In genomic region chr10:68901106-68901927, GRCh38 we compare ENCODE assay signal across 8 cellular contexts. TPM values are rescaled to one million over a fixed set of nuclear protein-coding genes. Genes with fewer than 3 reads are reported as not detected.
DNase-seq lines count a peak whose midpoint lies in the region; ATAC-seq, FAIRE-seq and TF ChIP-seq lines count a peak whose summit lies in the region.

DDX50 (plus strand) TSS chr10:68901315; CDS start chr10:68901385, 70 bp downstream.

- peaks cover 22% of the 10 kb centered on the region for H3K36me3 Mint-ChIP-seq in activated naive CD8-positive, alpha-beta T cell treated with anti-CD3 and anti-CD28 coated beads, Interleukin-2, amount 50 U/mL, for 24 hours (ENCODE audit: low read depth)

- no peaks in the 10 kb centered on the region for H3K27me3 ChIP-seq in pancreas
- H3K27me3 ChIP-seq in tibial nerve, result no peaks in the 10 kb centered on the region

- intact Hi-C loops in Right ventricle myocardium superior (cut with DNase I) (no loop called here), pancreas (cut with DNase I) (no loop called here)

- no peaks in the 10 kb centered on the region for H3K27me3 Mint-ChIP-seq in activated naive CD8-positive, alpha-beta T cell treated with anti-CD3 and anti-CD28 coated beads, Interleukin-2, amount 50 U/mL, for 24 hours

- peak; percentile 75 for DNase-seq in NCI-H1417 treated with DMSO at 0.1 percent for 48 hours (lab: John Stamatoyannopoulos, UW)
- DNase-seq in SW480 (ENCODE audit: low spot score), result peak; percentile 99
- peak; percentile 96 for DNase-seq in activated naive CD8-positive, alpha-beta T cell treated with anti-CD3 and anti-CD28 coated beads, Interleukin-2, amount 50 U/mL, for 24 hours
- peak; percentile 97 for DNase-seq in Right ventricle myocardium superior
- peak; percentile 95 to 98 (median 97) for DNase-seq in pancreas
- peak; percentile 96 to 99 for DNase-seq in tibial nerve (ENCODE audit: low spot score in 2 of 2)

- ATAC-seq in HG02763 (IDR thresholded peaks at IDR 0.05; ENCODE audit: unreplicated experiment), result peak; percentile 98
- peak; percentile 98 for ATAC-seq in activated naive CD8-positive, alpha-beta T cell treated with anti-CD3 and anti-CD28 coated beads, Interleukin-2, amount 50 U/mL, for 24 hours
- peak; percentile 99 for ATAC-seq in Right ventricle myocardium superior (ENCODE audit: poor library complexity)
- ATAC-seq in pancreas, result peak; percentile 96 to 99 (median 98)

- no peaks in the 10 kb centered on the region for H3K36me3 ChIP-seq in pancreas
- H3K36me3 ChIP-seq in tibial nerve, result peaks cover 0 to 2% (median 0%) of the 10 kb centered on the region in 3 donors

- 0% methylated on average over 47 of the region's 47 CpGs for WGBS in pancreas, 2 donors
- 0% methylated on average over 41 to 45 of the region's 47 CpGs for WGBS in tibial nerve, 2 donors

- H3K9me3 Mint-ChIP-seq in activated naive CD8-positive, alpha-beta T cell treated with anti-CD3 and anti-CD28 coated beads, Interleukin-2, amount 50 U/mL, for 24 hours, result no peaks in the 10 kb centered on the region

- peak within 1 kb of the TSS; percentile 95 for H3K27ac Mint-ChIP-seq in activated naive CD8-positive, alpha-beta T cell treated with anti-CD3 and anti-CD28 coated beads, Interleukin-2, amount 50 U/mL, for 24 hours

- TF ChIP-seq POLR2A in tibial nerve (IDR thresholded peaks at IDR 0.05), result peak; percentile 72

- TF ChIP-seq CTCF in GM12872 (IDR thresholded peaks at IDR 0.05; ENCODE audit: insufficient read depth, low read depth, low read length), result 0 out of 3 replicates have a peak, but pooled peaks have one; percentile 20
- TF ChIP-seq CTCF in pancreas (IDR thresholded peaks at IDR 0.05), result no peak
- peak in 3 of 5 experiments; percentile 12 to 56 (median 47) for TF ChIP-seq CTCF in tibial nerve (IDR thresholded peaks at IDR 0.05)

- H3K4me1 ChIP-seq in pancreas (peaks cover 3 to 16% (median 8%) of the 10 kb centered on the region in 3 donors), tibial nerve (peaks cover 0 to 46% (median 14%) of the 10 kb centered on the region in 4 donors)

- H3K4me3 ChIP-seq in pancreas (peak within 1 kb of the TSS; percentile 73 to 84 (median 76)), tibial nerve (peak within 1 kb of the TSS; percentile 82 to 89 (median 87))

- FAIRE-seq in pancreas (lab: Jason Lieb, UNC), result peak; percentile 95

- peaks cover 43% of the 10 kb centered on the region for H3K4me1 Mint-ChIP-seq in activated naive CD8-positive, alpha-beta T cell treated with anti-CD3 and anti-CD28 coated beads, Interleukin-2, amount 50 U/mL, for 24 hours

- H3K27ac ChIP-seq in pancreas (peak within 1 kb of the TSS; percentile 95 to 99 (median 98)), tibial nerve (peak within 1 kb of the TSS; percentile 91 to 100 (median 98))

- H3K4me3 Mint-ChIP-seq in activated naive CD8-positive, alpha-beta T cell treated with anti-CD3 and anti-CD28 coated beads, Interleukin-2, amount 50 U/mL, for 24 hours, result peak within 1 kb of the TSS; percentile 93

- peak; percentile 85 to 93 for TF ChIP-seq EP300 in tibial nerve (IDR thresholded peaks at IDR 0.05)

- no peaks in the 10 kb centered on the region for H3K9me3 ChIP-seq in pancreas
- H3K9me3 ChIP-seq in tibial nerve, result no peaks in the 10 kb centered on the region

RNA-seq across cellular contexts. Expression of gene DDX50, which starts in this region (rescaled TPM):
- total RNA-seq in Right ventricle myocardium superior (17.3 TPM), pancreas (10 to 100 TPM; 14.3 to 27.9 (median 18.8) TPM), tibial nerve (10 to 100 TPM; 25.9 to 52.7 (median 38.3) TPM)
- 10 to 100 TPM in 1 of 2 donors, 1 to 10 TPM in 1; 9.1 to 18.2 TPM for polyA plus RNA-seq in pancreas

Comparison
In these comparisons a context has a peak if more than half of its experiments do, and no peak if none do; other contexts are left out.
1. Peak in every context shown above with its lines: DNase-seq, ATAC-seq, H3K4me3 ChIP-seq and H3K27ac ChIP-seq.
2. CTCF ChIP-seq: peak in GM12872 (single experiment) and tibial nerve (3 of 5); none in pancreas (0 of 4).